Comparison of ENCODE assay signal across 13 cellular contexts in the genomic region with DNA sequence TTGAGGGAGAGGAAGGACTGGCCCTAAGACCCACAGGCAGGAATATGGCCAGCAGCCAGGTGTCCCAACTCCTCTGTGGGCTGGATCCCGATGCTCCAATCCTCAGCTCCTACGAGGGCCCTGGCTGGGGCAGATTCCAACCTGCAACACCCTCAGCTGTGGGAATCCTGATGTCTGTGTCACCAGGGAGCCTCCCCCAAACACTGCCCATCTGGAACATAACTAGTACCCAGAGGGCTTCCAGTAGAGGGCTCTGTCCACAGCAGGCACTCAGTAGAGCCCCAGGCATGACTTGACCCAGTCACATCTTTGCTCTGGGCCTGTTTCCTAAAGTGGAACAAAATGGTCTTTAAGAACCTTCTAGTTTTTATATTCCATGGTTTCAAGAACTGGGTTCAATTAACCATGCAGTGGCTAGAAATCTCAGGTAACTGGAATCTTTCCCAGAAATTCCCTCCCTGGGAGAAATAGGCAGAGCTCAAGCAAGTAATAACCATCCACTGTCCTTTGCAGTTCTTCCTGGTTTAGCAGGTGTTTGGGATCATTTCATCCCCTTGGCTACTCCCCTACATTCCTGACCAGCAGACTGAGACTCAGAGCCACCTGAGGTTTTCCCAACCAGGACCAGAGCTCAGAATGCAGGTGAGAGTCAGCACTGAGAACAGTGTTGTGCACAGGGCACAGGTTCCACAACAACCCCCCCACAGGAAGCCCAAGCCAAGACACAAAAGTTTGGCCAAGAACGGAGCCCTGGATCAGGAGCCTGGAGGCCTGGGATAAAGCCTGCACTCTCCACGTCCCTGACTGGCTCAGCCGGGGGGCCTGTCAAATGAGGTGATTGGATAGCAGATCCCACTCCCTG. TPM values are rescaled to one million over a fixed set of nuclear protein-coding genes. Genes with fewer than 3 reads are reported as not detected.
A peak's percentile ranks its signal among the peaks of the same experiment; 100 is the strongest.
DNase-seq lines count a peak whose midpoint lies in the region; ATAC-seq, FAIRE-seq and TF ChIP-seq lines count a peak whose summit lies in the region.
"Had no signal": no experiment of that assay in that cellular context is flagged by ENCODE, and none has a peak within 500 bp of the region (broad histone marks: within the 10 kb centered on the region; RNA-seq: fewer than 3 reads in every experiment).

No MANE protein-coding gene starts in this region.

- H3K4me1 Mint-ChIP-seq in endothelial cell (ENCODE audit: unreplicated experiment): no peaks in the 10 kb centered on the region

- peak; percentile 80 for FAIRE-seq in bronchial epithelial cell (lab: Jason Lieb, UNC)
- no peak for FAIRE-seq in D721Med (lab: Jason Lieb, UNC)
- FAIRE-seq: G401.6 had no signal

- peaks cover 4% of the 10 kb centered on the region for H3K27me3 Mint-ChIP-seq in endothelial cell (ENCODE audit: unreplicated experiment)

- H3K36me3 ChIP-seq in Karpas-422 (ENCODE audit: insufficient read depth, low read length): no peaks in the 10 kb centered on the region
- no peaks in the 10 kb centered on the region for H3K36me3 ChIP-seq in bronchial epithelial cell (ENCODE audit: control insufficient read depth, insufficient read depth, low read length)
- H3K36me3 ChIP-seq: vagina had no signal

- no peaks in the 10 kb centered on the region for H3K27me3 ChIP-seq in Karpas-422 (ENCODE audit: low read length)
- H3K27me3 ChIP-seq in bronchial epithelial cell (ENCODE audit: control insufficient read depth, insufficient read depth, low read length): no peaks in the 10 kb centered on the region
- H3K27me3 ChIP-seq: vagina had no signal

- no peaks in the 10 kb centered on the region for H3K9me2 ChIP-seq in Karpas-422 (replicated peaks; ENCODE audit: insufficient read depth, low read length)

- no peaks in the 10 kb centered on the region for H3K36me3 Mint-ChIP-seq in endothelial cell (ENCODE audit: low read depth, unreplicated experiment)

- H3K9ac ChIP-seq in Karpas-422 (ENCODE audit: low read length): no peak overlapping the region

- H3K4me3 ChIP-seq in Karpas-422 (ENCODE audit: low read length): no peak overlapping the region
- no peak overlapping the region for H3K4me3 ChIP-seq in bronchial epithelial cell (ENCODE audit: low read depth, low read length)
- H3K4me3 ChIP-seq: vagina had no signal

- H3K4me3 Mint-ChIP-seq in endothelial cell (ENCODE audit: unreplicated experiment): no peak overlapping the region

- no peak for TF ChIP-seq CTCF in bronchial epithelial cell (IDR thresholded peaks at IDR 0.05; ENCODE audit: insufficient read depth, low read length, severe bottlenecking)
- no peak for TF ChIP-seq CTCF in endothelial cell (IDR thresholded peaks at IDR 0.05; ENCODE audit: unreplicated experiment)
- no peak for TF ChIP-seq CTCF in D721Med (IDR thresholded peaks at IDR 0.05; ENCODE audit: insufficient read depth, missing control alignments)

- no peak overlapping the region for H3K27ac ChIP-seq in Karpas-422 (ENCODE audit: low read length)
- H3K27ac ChIP-seq: vagina had no signal

- H3K79me2 ChIP-seq in Karpas-422 (ENCODE audit: low read length): no peaks in the 10 kb centered on the region

- H3K4me2 ChIP-seq in Karpas-422 (ENCODE audit: low read depth, low read length, poor library complexity, severe bottlenecking): no peak overlapping the region

- H3K9me3 Mint-ChIP-seq in endothelial cell (ENCODE audit: unreplicated experiment): no peaks in the 10 kb centered on the region

- H3K4me1 ChIP-seq in Karpas-422 (ENCODE audit: low read length): peaks cover 72% of the 10 kb centered on the region
- H3K4me1 ChIP-seq: vagina had no signal

- H3K9me3 ChIP-seq in Karpas-422 (ENCODE audit: low read length): no peaks in the 10 kb centered on the region
- H3K9me3 ChIP-seq: vagina had no signal

- H2AFZ ChIP-seq in Karpas-422 (ENCODE audit: low read length): no peak overlapping the region

- H3K27ac Mint-ChIP-seq in endothelial cell (ENCODE audit: unreplicated experiment): no peak overlapping the region

- DNase-seq in ELR (ENCODE audit: low read depth): peak; percentile 42
- peak; percentile 59 for DNase-seq in Karpas-422
- peak; percentile 35 for DNase-seq in bronchial epithelial cell (ENCODE audit: low read depth)
- DNase-seq in myocyte (ENCODE audit: low read depth): peak; percentile 46
- DNase-seq in endothelial cell (ENCODE audit: low spot score): no peak
- no peak for DNase-seq in D721Med (ENCODE audit: insufficient read length, low spot score)
- DNase-seq: activated CD8-positive, alpha-beta memory T cell treated with anti-CD3 and anti-CD28 coated beads, Interleukin-2, amount 50 U/mL, for 48 hours; erythroblast; left cardiac atrium; retina had no signal

- no peaks in the 10 kb centered on the region for H4K20me1 ChIP-seq in Karpas-422 (ENCODE audit: insufficient read depth, low read depth, low read length)

- ATAC-seq in HG03039 (IDR thresholded peaks at IDR 0.05; ENCODE audit: unreplicated experiment): no peak

RNA-seq across cellular contexts. Expression of a gene that starts 20.8 kb away (rescaled TPM):
- not detected in 2 replicates for total RNA-seq in Karpas-422 (2014; rRNA removed; shearing (Covaris generic); ENCODE audit: low replicate concordance)
- total RNA-seq in bronchial epithelial cell: not detected in 2 replicates
- total RNA-seq in myocyte: not detected in 2 replicates
- polyA plus RNA-seq in myocyte (2012): not detected
- 0.23 TPM for total RNA-seq in endothelial cell (ENCODE audit: unreplicated experiment)
- total RNA-seq: vagina had no signal

Comparison
In these comparisons a context has a peak if more than half of its experiments do, and no peak if none do; other contexts are left out.
1. DNase-seq: peak in ELR (single experiment), Karpas-422 (single experiment), bronchial epithelial cell (single experiment) and myocyte (single experiment); none in endothelial cell (single experiment) and D721Med (single experiment).